In genomic region chr16:83917152-83918120, GRCh38 we compare ENCODE assay signal across 27 cellular contexts. TPM values are rescaled to one million over a fixed set of nuclear protein-coding genes. Genes with fewer than 3 reads are reported as not detected.
"Had no signal": no experiment of that assay in that cellular context is flagged by ENCODE, and none has a peak within 500 bp of the region (broad histone marks: within the 10 kb centered on the region; RNA-seq: fewer than 3 reads in every experiment).

No MANE protein-coding gene starts in this region.

- ATAC-seq: body of pancreas; gastrocnemius medialis; left cardiac atrium; naive thymus-derived CD8-positive, alpha-beta T cell; stimulated activated naive B cell treated with anti-CD40 and anti-IgM and Interleukin-4, amounts not matched to agents 10 μg/mL and 1 μg/mL and 100 μg/mL, for 72 hours; T-helper 17 cell had no signal

- H3K27me3 Mint-ChIP-seq: activated B cell treated with CpG ODN at 0.5 μM for 24 hours; activated naive CD8-positive, alpha-beta T cell; naive thymus-derived CD8-positive, alpha-beta T cell; stimulated activated naive B cell treated with anti-CD40 and anti-IgM and Interleukin-4, amounts not matched to agents 10 μg/mL and 1 μg/mL and 100 μg/mL, for 72 hours; T-helper 17 cell had no signal

- H3K27me3 ChIP-seq: body of pancreas, dorsolateral prefrontal cortex, gastrocnemius medialis, right lobe of liver, stomach, thyroid gland had no signal

- DNase-seq: activated B cell treated with CpG ODN at 0.5 μM for 24 hours; activated CD4-positive, alpha-beta T cell treated with anti-CD3 and anti-CD28 coated beads, Interleukin-2, amount 50 U/mL, for 4 hours; activated CD8-positive, alpha-beta memory T cell treated with anti-CD3 and anti-CD28 coated beads for 24 hours; activated effector memory CD4-positive, alpha-beta T cell treated with Interleukin-2 at 50 U/mL for 16 hours; activated naive CD4-positive, alpha-beta T cell treated with Interleukin-2 at 50 U/mL for 16 hours; anterior cingulate cortex; body of pancreas; cerebellar nuclear complex; effector memory CD4-positive, alpha-beta T cell; erythroblast; gastrocnemius medialis; glutamatergic neuron; left cardiac atrium; naive thymus-derived CD8-positive, alpha-beta T cell; small intestine; stimulated activated CD4-positive, alpha-beta T cell treated with anti-CD3 and anti-CD28 coated beads, Interleukin-15, amount 100 ng/mL, for 24 hours; stimulated activated CD4-positive, alpha-beta T cell treated with anti-CD3 and anti-CD28 coated beads, Interleukin-2, amount 100 ng/mL, for 24 hours; stimulated activated naive B cell treated with anti-CD40 and anti-IgM and Interleukin-4, amounts not matched to agents 10 μg/mL and 1 μg/mL and 100 μg/mL, for 72 hours; stomach; T-helper 17 cell; thyroid gland had no signal

- H3K27ac Mint-ChIP-seq: activated B cell treated with CpG ODN at 0.5 μM for 24 hours; activated naive CD8-positive, alpha-beta T cell; naive thymus-derived CD8-positive, alpha-beta T cell; stimulated activated naive B cell treated with anti-CD40 and anti-IgM and Interleukin-4, amounts not matched to agents 10 μg/mL and 1 μg/mL and 100 μg/mL, for 72 hours; T-helper 17 cell had no signal

- H3K4me1 ChIP-seq: body of pancreas, right lobe of liver, thyroid gland had no signal

- H3K9me3 Mint-ChIP-seq: activated B cell treated with CpG ODN at 0.5 μM for 24 hours; naive thymus-derived CD8-positive, alpha-beta T cell; stimulated activated naive B cell treated with anti-CD40 and anti-IgM and Interleukin-4, amounts not matched to agents 10 μg/mL and 1 μg/mL and 100 μg/mL, for 72 hours had no signal

- H3K4me1 Mint-ChIP-seq: activated B cell treated with CpG ODN at 0.5 μM for 24 hours; stimulated activated naive B cell treated with anti-CD40 and anti-IgM and Interleukin-4, amounts not matched to agents 10 μg/mL and 1 μg/mL and 100 μg/mL, for 72 hours had no signal

- H3K4me3 ChIP-seq: body of pancreas, coronary artery, dorsolateral prefrontal cortex, gastrocnemius medialis, right lobe of liver, stomach, thyroid gland had no signal

- H3K27ac ChIP-seq: body of pancreas, coronary artery, dorsolateral prefrontal cortex, gastrocnemius medialis, right lobe of liver, stomach, thyroid gland had no signal

- H3K4me3 Mint-ChIP-seq: activated B cell treated with CpG ODN at 0.5 μM for 24 hours; activated naive CD8-positive, alpha-beta T cell; naive thymus-derived CD8-positive, alpha-beta T cell; stimulated activated naive B cell treated with anti-CD40 and anti-IgM and Interleukin-4, amounts not matched to agents 10 μg/mL and 1 μg/mL and 100 μg/mL, for 72 hours; T-helper 17 cell had no signal

- H3K9me3 ChIP-seq: body of pancreas, gastrocnemius medialis, right lobe of liver, stomach, thyroid gland had no signal

RNA-seq across cellular contexts. Expression of gene NECAB2, which starts 50.6 kb away (rescaled TPM):
- total RNA-seq: activated B cell treated with CpG ODN at 0.5 μM for 24 hours; gastrocnemius medialis; lower leg skin; naive thymus-derived CD8-positive, alpha-beta T cell; T-helper 17 cell; ureter had no signal
- polyA plus RNA-seq: naive thymus-derived CD8-positive, alpha-beta T cell had no signal
